8 cellular contexts compared by ENCODE assay signal in the genomic region with DNA sequence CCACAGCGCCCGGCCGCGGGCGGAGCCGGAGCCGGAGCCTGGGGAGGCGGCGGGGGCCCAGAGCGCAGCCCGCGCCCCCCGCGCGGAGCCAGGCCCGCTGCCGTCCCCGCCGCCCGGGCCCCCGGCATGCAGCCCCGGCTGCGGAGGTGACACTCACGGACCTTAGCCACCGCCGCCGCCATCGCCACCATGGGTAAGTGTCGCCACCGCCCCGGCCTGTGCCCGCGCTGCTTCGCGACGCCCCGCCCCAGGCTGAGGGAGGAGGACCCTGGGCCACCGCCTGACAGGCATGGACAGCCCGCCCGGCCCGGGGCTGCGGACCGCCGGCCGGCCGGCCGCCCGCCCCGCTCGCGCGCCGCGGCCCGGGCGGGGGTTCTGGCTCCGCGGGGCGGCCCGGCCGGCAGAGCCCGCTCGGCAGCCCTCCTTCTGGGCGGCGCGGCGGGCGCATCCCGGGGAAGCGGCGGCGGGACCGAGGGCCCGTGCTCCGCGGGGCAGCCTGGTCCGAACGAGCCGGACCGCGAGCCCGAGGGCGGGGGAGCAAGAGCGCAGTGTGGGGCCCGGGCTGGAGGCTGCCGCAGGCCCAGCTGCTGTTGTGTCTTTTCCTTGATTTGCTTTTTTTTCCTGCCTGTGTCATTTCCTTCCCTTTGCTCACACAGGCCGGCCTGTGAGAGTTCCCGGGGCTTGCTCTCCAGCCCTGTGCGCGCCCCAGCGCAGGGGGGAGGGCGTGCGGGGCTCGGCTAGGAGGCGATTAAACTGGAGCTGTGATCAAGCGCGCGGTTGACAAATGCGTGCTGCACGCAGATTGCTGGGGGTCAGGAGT. TPM values are rescaled to one million over a fixed set of nuclear protein-coding genes. Genes with fewer than 3 reads are reported as not detected.
A peak's percentile ranks its signal among the peaks of the same experiment; 100 is the strongest.
DNase-seq lines count a peak whose midpoint lies in the region; ATAC-seq and TF ChIP-seq lines count a peak whose summit lies in the region.

No MANE protein-coding gene starts in this region.

- no peaks in the 10 kb centered on the region for H3K36me3 ChIP-seq in mucosa of descending colon (ENCODE audit: low read depth)

- DNase-seq in AG09309 (ENCODE audit: low read depth) (no peak), NOMO-1 treated with dmso at 0.1 percent for 144 hours (lab: John Stamatoyannopoulos, UW; ENCODE audit: unreplicated experiment) (peak; percentile 49), epithelial cell of proximal tubule (ENCODE audit: low read depth) (no peak), mucosa of descending colon (peak; percentile 75 to 86 (median 86))
- peak; percentile 53 for DNase-seq in activated T-cell treated with anti-CD3 and anti-CD28 coated beads, Interleukin-2, amount 50 U/mL, for 1 hour

- peaks cover 11% of the 10 kb centered on the region for H3K4me1 ChIP-seq in mucosa of descending colon (ENCODE audit: low read depth)

- intact Hi-C loops in mucosa of descending colon (cut with DNase I, micrococcal nuclease): no loop called here

- H3K9me3 ChIP-seq in mucosa of descending colon: no peaks in the 10 kb centered on the region

- H3K4me1 Mint-ChIP-seq in stimulated activated memory B cell treated with anti-CD40 and anti-IgM and Interleukin-4, amounts not matched to agents 10 μg/mL and 1 μg/mL and 100 μg/mL, for 72 hours: peaks cover 53% of the 10 kb centered on the region

- H3K4me3 Mint-ChIP-seq in stimulated activated memory B cell treated with anti-CD40 and anti-IgM and Interleukin-4, amounts not matched to agents 10 μg/mL and 1 μg/mL and 100 μg/mL, for 72 hours: peak overlapping the region; percentile 98

- ATAC-seq in GM18909 (IDR thresholded peaks at IDR 0.05; ENCODE audit: poor library complexity, unreplicated experiment): peak; percentile 30
- peak; percentile 30 for ATAC-seq in HG03175 (IDR thresholded peaks at IDR 0.05; ENCODE audit: unreplicated experiment)
- peak; percentile 29 for ATAC-seq in mucosa of descending colon
- ATAC-seq in stimulated activated memory B cell treated with anti-CD40 and anti-IgM and Interleukin-4, amounts not matched to agents 10 μg/mL and 1 μg/mL and 100 μg/mL, for 72 hours: peak; percentile 56

- H3K4me3 ChIP-seq in AG09309 (ENCODE audit: control insufficient read depth, low read depth, low read length) (peak overlapping the region; percentile 76), epithelial cell of proximal tubule (ENCODE audit: low read depth, low read length) (peak overlapping the region; percentile 87), mucosa of descending colon (peak overlapping the region; percentile 63)

- no peaks in the 10 kb centered on the region for H3K36me3 Mint-ChIP-seq in stimulated activated memory B cell treated with anti-CD40 and anti-IgM and Interleukin-4, amounts not matched to agents 10 μg/mL and 1 μg/mL and 100 μg/mL, for 72 hours

- peak overlapping the region; percentile 78 for H3K27ac Mint-ChIP-seq in stimulated activated memory B cell treated with anti-CD40 and anti-IgM and Interleukin-4, amounts not matched to agents 10 μg/mL and 1 μg/mL and 100 μg/mL, for 72 hours

- no peaks in the 10 kb centered on the region for H3K27me3 Mint-ChIP-seq in stimulated activated memory B cell treated with anti-CD40 and anti-IgM and Interleukin-4, amounts not matched to agents 10 μg/mL and 1 μg/mL and 100 μg/mL, for 72 hours

- H3K9me3 Mint-ChIP-seq in stimulated activated memory B cell treated with anti-CD40 and anti-IgM and Interleukin-4, amounts not matched to agents 10 μg/mL and 1 μg/mL and 100 μg/mL, for 72 hours: no peaks in the 10 kb centered on the region

- TF ChIP-seq CTCF in AG09309 (IDR thresholded peaks at IDR 0.05; ENCODE audit: control insufficient read depth, insufficient read depth, low read depth, low read length, missing control alignments) (no peak), epithelial cell of proximal tubule (conservative IDR thresholded peaks at IDR 0.05; ENCODE audit: low read depth, low read length) (no peak), mucosa of descending colon (IDR thresholded peaks at IDR 0.05) (no peak)

RNA-seq across cellular contexts. Expression of gene MAP3K3, which starts 0.6 kb away (rescaled TPM):
- total RNA-seq in epithelial cell of proximal tubule (12.8 and 17.4 TPM in 2 replicates), mucosa of descending colon (10 to 100 TPM; 13.0 to 54.7 (median 18.5) TPM)

RNA-seq across cellular contexts. Expression of gene TACO1, which starts 22.1 kb away (rescaled TPM):
- total RNA-seq in epithelial cell of proximal tubule (22.8 and 32.8 TPM in 2 replicates), mucosa of descending colon (10 to 100 TPM; 21.7 to 34.4 (median 29.7) TPM)

Comparison
In these comparisons a context has a peak if more than half of its experiments do, and no peak if none do; other contexts are left out.
1. DNase-seq: peak in NOMO-1 treated with dmso at 0.1 percent for 144 hours (single experiment), activated T-cell treated with anti-CD3 and anti-CD28 coated beads, Interleukin-2, amount 50 U/mL, for 1 hour (single experiment) and mucosa of descending colon (3 of 3); none in AG09309 (single experiment) and epithelial cell of proximal tubule (single experiment).
2. Peak in every context shown above with its lines, with median percentiles within 50 percentile points of each other: H3K4me3 ChIP-seq and ATAC-seq.